1 cellular context compared by ENCODE assay signal in the genomic region with DNA sequence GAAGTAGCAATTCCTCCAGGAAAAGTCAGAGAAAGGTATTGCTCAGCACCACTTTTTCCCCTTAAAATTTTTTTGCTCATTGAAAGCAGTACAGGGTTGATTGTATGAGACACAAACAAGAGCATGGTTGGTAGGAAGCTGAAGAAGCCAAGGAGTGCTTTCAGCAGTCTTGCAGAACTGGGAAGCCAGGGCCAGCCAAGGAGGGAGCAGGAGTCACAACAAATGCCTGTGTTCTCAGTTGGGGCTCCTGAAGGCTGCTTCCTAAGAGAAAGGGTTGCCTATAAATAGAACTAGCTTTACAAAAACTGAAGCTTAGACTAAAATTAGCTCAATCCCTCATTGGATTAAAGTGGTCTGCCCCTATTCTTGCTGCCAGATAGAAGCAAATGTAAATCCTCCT.
TF ChIP-seq lines count a peak whose summit lies in the region.

No MANE protein-coding gene starts in this region.

TF ChIP-seq in GM23338, 12 proteins besides CTCF, POLR2A, EP300 and RAD21 (continued from another document):
- TF ChIP-seq, protein P1, sequence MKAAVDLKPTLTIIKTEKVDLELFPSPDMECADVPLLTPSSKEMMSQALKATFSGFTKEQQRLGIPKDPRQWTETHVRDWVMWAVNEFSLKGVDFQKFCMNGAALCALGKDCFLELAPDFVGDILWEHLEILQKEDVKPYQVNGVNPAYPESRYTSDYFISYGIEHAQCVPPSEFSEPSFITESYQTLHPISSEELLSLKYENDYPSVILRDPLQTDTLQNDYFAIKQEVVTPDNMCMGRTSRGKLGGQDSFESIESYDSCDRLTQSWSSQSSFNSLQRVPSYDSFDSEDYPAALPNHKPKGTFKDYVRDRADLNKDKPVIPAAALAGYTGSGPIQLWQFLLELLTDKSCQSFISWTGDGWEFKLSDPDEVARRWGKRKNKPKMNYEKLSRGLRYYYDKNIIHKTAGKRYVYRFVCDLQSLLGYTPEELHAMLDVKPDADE (IDR thresholded peaks at IDR 0.05): no peak
- TF ChIP-seq, protein P2, sequence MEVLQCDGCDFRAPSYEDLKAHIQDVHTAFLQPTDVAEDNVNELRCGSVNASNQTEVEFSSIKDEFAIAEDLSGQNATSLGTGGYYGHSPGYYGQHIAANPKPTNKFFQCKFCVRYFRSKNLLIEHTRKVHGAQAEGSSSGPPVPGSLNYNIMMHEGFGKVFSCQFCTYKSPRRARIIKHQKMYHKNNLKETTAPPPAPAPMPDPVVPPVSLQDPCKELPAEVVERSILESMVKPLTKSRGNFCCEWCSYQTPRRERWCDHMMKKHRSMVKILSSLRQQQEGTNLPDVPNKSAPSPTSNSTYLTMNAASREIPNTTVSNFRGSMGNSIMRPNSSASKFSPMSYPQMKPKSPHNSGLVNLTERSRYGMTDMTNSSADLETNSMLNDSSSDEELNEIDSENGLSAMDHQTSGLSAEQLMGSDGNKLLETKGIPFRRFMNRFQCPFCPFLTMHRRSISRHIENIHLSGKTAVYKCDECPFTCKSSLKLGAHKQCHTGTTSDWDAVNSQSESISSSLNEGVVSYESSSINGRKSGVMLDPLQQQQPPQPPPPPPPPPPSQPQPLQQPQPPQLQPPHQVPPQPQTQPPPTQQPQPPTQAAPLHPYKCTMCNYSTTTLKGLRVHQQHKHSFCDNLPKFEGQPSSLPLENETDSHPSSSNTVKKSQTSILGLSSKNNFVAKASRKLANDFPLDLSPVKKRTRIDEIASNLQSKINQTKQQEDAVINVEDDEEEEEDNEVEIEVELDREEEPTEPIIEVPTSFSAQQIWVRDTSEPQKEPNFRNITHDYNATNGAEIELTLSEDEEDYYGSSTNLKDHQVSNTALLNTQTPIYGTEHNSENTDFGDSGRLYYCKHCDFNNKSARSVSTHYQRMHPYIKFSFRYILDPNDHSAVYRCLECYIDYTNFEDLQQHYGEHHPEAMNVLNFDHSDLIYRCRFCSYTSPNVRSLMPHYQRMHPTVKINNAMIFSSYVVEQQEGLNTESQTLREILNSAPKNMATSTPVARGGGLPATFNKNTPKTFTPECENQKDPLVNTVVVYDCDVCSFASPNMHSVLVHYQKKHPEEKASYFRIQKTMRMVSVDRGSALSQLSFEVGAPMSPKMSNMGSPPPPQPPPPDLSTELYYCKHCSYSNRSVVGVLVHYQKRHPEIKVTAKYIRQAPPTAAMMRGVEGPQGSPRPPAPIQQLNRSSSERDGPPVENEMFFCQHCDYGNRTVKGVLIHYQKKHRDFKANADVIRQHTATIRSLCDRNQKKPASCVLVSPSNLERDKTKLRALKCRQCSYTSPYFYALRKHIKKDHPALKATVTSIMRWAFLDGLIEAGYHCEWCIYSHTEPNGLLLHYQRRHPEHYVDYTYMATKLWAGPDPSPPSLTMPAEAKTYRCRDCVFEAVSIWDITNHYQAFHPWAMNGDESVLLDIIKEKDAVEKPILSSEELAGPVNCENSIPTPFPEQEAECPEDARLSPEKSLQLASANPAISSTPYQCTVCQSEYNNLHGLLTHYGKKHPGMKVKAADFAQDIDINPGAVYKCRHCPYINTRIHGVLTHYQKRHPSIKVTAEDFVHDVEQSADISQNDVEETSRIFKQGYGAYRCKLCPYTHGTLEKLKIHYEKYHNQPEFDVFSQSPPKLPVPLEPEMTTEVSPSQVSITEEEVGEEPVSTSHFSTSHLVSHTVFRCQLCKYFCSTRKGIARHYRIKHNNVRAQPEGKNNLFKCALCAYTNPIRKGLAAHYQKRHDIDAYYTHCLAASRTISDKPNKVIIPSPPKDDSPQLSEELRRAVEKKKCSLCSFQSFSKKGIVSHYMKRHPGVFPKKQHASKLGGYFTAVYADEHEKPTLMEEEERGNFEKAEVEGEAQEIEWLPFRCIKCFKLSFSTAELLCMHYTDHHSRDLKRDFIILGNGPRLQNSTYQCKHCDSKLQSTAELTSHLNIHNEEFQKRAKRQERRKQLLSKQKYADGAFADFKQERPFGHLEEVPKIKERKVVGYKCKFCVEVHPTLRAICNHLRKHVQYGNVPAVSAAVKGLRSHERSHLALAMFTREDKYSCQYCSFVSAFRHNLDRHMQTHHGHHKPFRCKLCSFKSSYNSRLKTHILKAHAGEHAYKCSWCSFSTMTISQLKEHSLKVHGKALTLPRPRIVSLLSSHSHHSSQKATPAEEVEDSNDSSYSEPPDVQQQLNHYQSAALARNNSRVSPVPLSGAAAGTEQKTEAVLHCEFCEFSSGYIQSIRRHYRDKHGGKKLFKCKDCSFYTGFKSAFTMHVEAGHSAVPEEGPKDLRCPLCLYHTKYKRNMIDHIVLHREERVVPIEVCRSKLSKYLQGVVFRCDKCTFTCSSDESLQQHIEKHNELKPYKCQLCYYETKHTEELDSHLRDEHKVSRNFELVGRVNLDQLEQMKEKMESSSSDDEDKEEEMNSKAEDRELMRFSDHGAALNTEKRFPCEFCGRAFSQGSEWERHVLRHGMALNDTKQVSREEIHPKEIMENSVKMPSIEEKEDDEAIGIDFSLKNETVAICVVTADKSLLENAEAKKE (CRISPR knock-in tag; IDR thresholded peaks at IDR 0.05): no peak
- no peak for TF ChIP-seq EZH2phosphoT487 (IDR thresholded peaks at IDR 0.05; ENCODE audit: unreplicated experiment)
- no peak for TF ChIP-seq ZNF114 (CRISPR knock-in tag; IDR thresholded peaks at IDR 0.05)
- no peak for TF ChIP-seq JUNB (IDR thresholded peaks at IDR 0.05; ENCODE audit: unreplicated experiment)
- no peak for TF ChIP-seq POLR2AphosphoS5 (IDR thresholded peaks at IDR 0.05; ENCODE audit: low read depth)
- no peak for TF ChIP-seq NANOG (IDR thresholded peaks at IDR 0.05; ENCODE audit: borderline replicate concordance)
- no peak for TF ChIP-seq EZH2 (IDR thresholded peaks at IDR 0.05; ENCODE audit: low read depth, unreplicated experiment)
- TF ChIP-seq ZNF331 (CRISPR knock-in tag; IDR thresholded peaks at IDR 0.05; ENCODE audit: low read depth): no peak
